In the genomic region with DNA sequence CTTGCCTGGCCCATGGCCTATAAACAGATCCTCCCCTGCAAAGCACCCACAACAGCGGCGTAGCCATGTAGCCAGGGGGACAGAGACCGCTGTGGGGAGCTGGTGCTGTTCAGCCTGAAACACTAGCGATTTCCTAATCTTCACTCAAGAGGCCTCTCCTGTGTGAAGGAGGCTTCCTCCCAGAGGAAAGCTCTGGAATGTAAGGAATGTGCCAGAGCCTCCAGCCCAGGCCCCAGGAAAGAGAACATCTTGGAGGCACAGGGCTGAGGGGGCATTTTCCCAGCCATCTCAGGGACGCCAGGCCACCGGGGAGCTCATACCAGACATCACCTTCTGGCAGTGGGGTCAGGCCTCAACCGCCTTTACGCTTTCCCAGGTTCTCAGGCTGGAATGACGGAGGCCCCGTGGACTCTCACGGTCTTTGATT, we compare ENCODE assay signal across 14 cellular contexts. TPM values are rescaled to one million over a fixed set of nuclear protein-coding genes. Genes with fewer than 3 reads are reported as not detected.
A peak's percentile ranks its signal among the peaks of the same experiment; 100 is the strongest.
DNase-seq lines count a peak whose midpoint lies in the region; ATAC-seq and TF ChIP-seq lines count a peak whose summit lies in the region.
"Had no signal": no experiment of that assay in that cellular context is flagged by ENCODE, and none has a peak within 500 bp of the region (broad histone marks: within the 10 kb centered on the region; RNA-seq: fewer than 3 reads in every experiment).

No MANE protein-coding gene starts in this region.

- CTCF ChIA-PET in RWPE1 (lab: Yijun Ruan, JAX): interaction anchor here (0.7 kb wide), 1 partner anchor 1277 kb away, joined by 3 read pairs; no protein-coding TSS in a partner anchor

- peaks cover 21% of the 10 kb centered on the region for H3K36me3 Mint-ChIP-seq in osteocyte (ENCODE audit: unreplicated experiment)
- peaks cover 20% of the 10 kb centered on the region for H3K36me3 Mint-ChIP-seq in activated naive CD8-positive, alpha-beta T cell treated with anti-CD3 and anti-CD28 coated beads, Interleukin-2, amount 50 U/mL, for 24 hours (ENCODE audit: low read depth)

- no peak overlapping the region for H3K4me3 Mint-ChIP-seq in osteocyte (ENCODE audit: unreplicated experiment)
- no peak overlapping the region for H3K4me3 Mint-ChIP-seq in activated naive CD8-positive, alpha-beta T cell treated with anti-CD3 and anti-CD28 coated beads, Interleukin-2, amount 50 U/mL, for 24 hours

- no peaks in the 10 kb centered on the region for H3K36me3 ChIP-seq in colonic mucosa

- no peak overlapping the region for H3K4me3 ChIP-seq in fibroblast of villous mesenchyme (ENCODE audit: low read depth, low read length)
- no peak overlapping the region for H3K4me3 ChIP-seq in colonic mucosa
- H3K4me3 ChIP-seq: smooth muscle cell had no signal

- no peak overlapping the region for H3K9ac ChIP-seq in colonic mucosa (ENCODE audit: low read depth in 2 of 2, low read length in 2 of 2)

- peak; percentile 68 for DNase-seq in ELR (ENCODE audit: low read depth)
- DNase-seq in RWPE1 (ENCODE audit: low spot score): no peak
- peak; percentile 85 for DNase-seq in fibroblast of villous mesenchyme (ENCODE audit: low read depth)
- peak; percentile 84 for DNase-seq in osteocyte (ENCODE audit: extremely low spot score, unreplicated experiment)
- DNase-seq in colonic mucosa: no peak
- no peak for DNase-seq in NCI-H748 treated with DMSO at 0.1 percent for 48 hours (lab: John Stamatoyannopoulos, UW)
- DNase-seq in activated naive CD8-positive, alpha-beta T cell treated with anti-CD3 and anti-CD28 coated beads, Interleukin-2, amount 50 U/mL, for 24 hours: no peak
- DNase-seq: amygdala, DMS 273 treated with DMSO at 0.1 percent for 48 hours, NCI-H524 had no signal

- no peaks in the 10 kb centered on the region for H3K4me1 ChIP-seq in colonic mucosa

- no peak for ATAC-seq in GM19467 (IDR thresholded peaks at IDR 0.05; ENCODE audit: unreplicated experiment)
- ATAC-seq in activated naive CD8-positive, alpha-beta T cell treated with anti-CD3 and anti-CD28 coated beads, Interleukin-2, amount 50 U/mL, for 24 hours: no peak

- peak overlapping the region; percentile 87 for H3K27ac Mint-ChIP-seq in osteocyte (ENCODE audit: unreplicated experiment)
- no peak overlapping the region for H3K27ac Mint-ChIP-seq in activated naive CD8-positive, alpha-beta T cell treated with anti-CD3 and anti-CD28 coated beads, Interleukin-2, amount 50 U/mL, for 24 hours

- intact Hi-C loops in colonic mucosa (cut with DNase I): loop anchor here (10.0 kb wide), 1 partner anchor 643 kb away; no protein-coding TSS in a partner anchor

- H3K27me3 Mint-ChIP-seq in osteocyte (ENCODE audit: unreplicated experiment): no peaks in the 10 kb centered on the region
- no peaks in the 10 kb centered on the region for H3K27me3 Mint-ChIP-seq in activated naive CD8-positive, alpha-beta T cell treated with anti-CD3 and anti-CD28 coated beads, Interleukin-2, amount 50 U/mL, for 24 hours

- H3K27ac ChIP-seq in RWPE1 (peak overlapping the region; percentile 12), colonic mucosa (no peak overlapping the region)

- peaks cover 60% of the 10 kb centered on the region for H3K4me1 Mint-ChIP-seq in osteocyte (ENCODE audit: unreplicated experiment)
- peaks cover 30% of the 10 kb centered on the region for H3K4me1 Mint-ChIP-seq in activated naive CD8-positive, alpha-beta T cell treated with anti-CD3 and anti-CD28 coated beads, Interleukin-2, amount 50 U/mL, for 24 hours

- no peaks in the 10 kb centered on the region for H3K9me3 Mint-ChIP-seq in osteocyte (ENCODE audit: unreplicated experiment)
- no peaks in the 10 kb centered on the region for H3K9me3 Mint-ChIP-seq in activated naive CD8-positive, alpha-beta T cell treated with anti-CD3 and anti-CD28 coated beads, Interleukin-2, amount 50 U/mL, for 24 hours

- no peak for TF ChIP-seq CTCF in RWPE1 (conservative IDR thresholded peaks at IDR 0.05; ENCODE audit: low read depth)
- peak; percentile 16 for TF ChIP-seq CTCF in fibroblast of villous mesenchyme (IDR thresholded peaks at IDR 0.05; ENCODE audit: insufficient read depth, low read depth, low read length)
- TF ChIP-seq CTCF in osteocyte (IDR thresholded peaks at IDR 0.05): peak; percentile 43
- no peak for TF ChIP-seq CTCF in colonic mucosa (IDR thresholded peaks at IDR 0.05)

- no peaks in the 10 kb centered on the region for H3K9me3 ChIP-seq in colonic mucosa

- POLR2A ChIA-PET in RWPE1 (lab: Yijun Ruan, JAX; ENCODE audit: low non-redundant PET): no interaction called here

- no peaks in the 10 kb centered on the region for H3K27me3 ChIP-seq in colonic mucosa

RNA-seq across cellular contexts. Expression of gene MIAT, which starts 24.0 kb away (rescaled TPM):
- total RNA-seq in fibroblast of villous mesenchyme (0.97 and 1.3 TPM in 2 replicates), osteocyte (1.9 and 3.3 TPM in 2 replicates), colonic mucosa (1 to 10 TPM; 1.5 to 1.8 TPM)

RNA-seq across cellular contexts. Expression of gene CRYBA4, which starts 59.6 kb away (rescaled TPM):
- total RNA-seq in fibroblast of villous mesenchyme (not detected in 2 replicates), osteocyte (not detected in 2 replicates), colonic mucosa (under 1 TPM in 1 of 2 donors, not detected in 1; 0.47 TPM)
- total RNA-seq: activated CD8-positive, alpha-beta memory T cell treated with anti-CD3 and anti-CD28 coated beads for 36 hours; mononuclear cell had no signal

Comparison
In these comparisons a context has a peak if more than half of its experiments do, and no peak if none do; other contexts are left out.
1. DNase-seq: peak in ELR (single experiment), fibroblast of villous mesenchyme (single experiment) and osteocyte (single experiment); none in RWPE1 (single experiment), colonic mucosa (single experiment), NCI-H748 treated with DMSO at 0.1 percent for 48 hours (single experiment) and activated naive CD8-positive, alpha-beta T cell treated with anti-CD3 and anti-CD28 coated beads, Interleukin-2, amount 50 U/mL, for 24 hours (single experiment).
2. CTCF ChIP-seq: peak in fibroblast of villous mesenchyme (single experiment) and osteocyte (single experiment); none in RWPE1 (single experiment) and colonic mucosa (single experiment).